8 cellular contexts compared by ENCODE assay signal in genomic region chr6:63571382-63571882, GRCh38. TPM values are rescaled to one million over a fixed set of nuclear protein-coding genes. Genes with fewer than 3 reads are reported as not detected.
DNase-seq lines count a peak whose midpoint lies in the region; ATAC-seq and TF ChIP-seq lines count a peak whose summit lies in the region.

No MANE protein-coding gene starts in this region.

- TF ChIP-seq CTCF in Peyer's patch (IDR thresholded peaks at IDR 0.05) (no peak), epithelial cell of proximal tubule (conservative IDR thresholded peaks at IDR 0.05; ENCODE audit: low read depth, low read length) (peak; percentile 15), prostate gland (IDR thresholded peaks at IDR 0.05) (peak in 1 of 4 experiments; percentile 13)

- WGBS in prostate gland, result 27% methylated on average over 13 of the region's 13 CpGs

- H3K4me1 ChIP-seq in Peyer's patch (peaks cover 0 to 12% (median 0%) of the 10 kb centered on the region in 4 donors), prostate gland (replicated peaks) (no peaks in the 10 kb centered on the region)

- H3K27me3 ChIP-seq in Peyer's patch (no peaks in the 10 kb centered on the region), prostate gland (replicated peaks; ENCODE audit: insufficient read depth) (no peaks in the 10 kb centered on the region)

- intact Hi-C loops in prostate gland (cut with DNase I), result loop anchor here (5.0 kb wide), 1 partner anchor 66 kb away; the partner anchor contains the start of gene PHF3

- H3K36me3 ChIP-seq in Peyer's patch, result peaks cover 0 to 2% (median 0%) of the 10 kb centered on the region in 3 donors
- H3K36me3 ChIP-seq in prostate gland, result no peaks in the 10 kb centered on the region

- ATAC-seq in HG03175 (IDR thresholded peaks at IDR 0.05; ENCODE audit: unreplicated experiment) (no peak), GM18505 (IDR thresholded peaks at IDR 0.05; ENCODE audit: unreplicated experiment) (no peak)

- peak overlapping the region; percentile 94 to 100 (median 100) for H3K27ac ChIP-seq in Peyer's patch
- H3K27ac ChIP-seq in prostate gland, result peak overlapping the region; percentile 100

- H3K9me3 ChIP-seq in Peyer's patch (no peaks in the 10 kb centered on the region), prostate gland (no peaks in the 10 kb centered on the region)

- peak; percentile 9 for DNase-seq in HCEC 1CT
- no peak for DNase-seq in Peyer's patch
- DNase-seq in epithelial cell of proximal tubule (ENCODE audit: low read depth), result no peak
- no peak for DNase-seq in prostate gland (ENCODE audit: low spot score)
- DNase-seq in HUDEP-2 (lab: John Stamatoyannopoulos, UW; ENCODE audit: unreplicated experiment in 76 of 76), result no peak
- DNase-seq in activated CD4-positive, alpha-beta T cell treated with anti-CD3 and anti-CD28 coated beads for 48 hours, result no peak

- H3K4me3 ChIP-seq in Peyer's patch (peak overlapping the region; percentile 70 to 99 (median 86)), epithelial cell of proximal tubule (ENCODE audit: low read depth, low read length) (peak overlapping the region; percentile 85), prostate gland (peak overlapping the region; percentile 73 to 99)

- TF ChIP-seq POLR2A in Peyer's patch (IDR thresholded peaks at IDR 0.05), result no peak
- TF ChIP-seq POLR2A in prostate gland (IDR thresholded peaks at IDR 0.05), result no peak
- no peak for TF ChIP-seq POLR2A in GM18505 (IDR thresholded peaks at IDR 0.05; ENCODE audit: borderline replicate concordance, extremely low read depth, insufficient read depth, insufficient read length)

RNA-seq across cellular contexts. Expression of gene PTP4A1, which starts 0.8 kb away (rescaled TPM):
- total RNA-seq in Peyer's patch (10 to 100 TPM; 23.1 to 40.5 (median 34.9) TPM), epithelial cell of proximal tubule (10.9 and 17.4 TPM in 2 replicates), prostate gland (10 to 100 TPM; 25.5 to 29.3 TPM)
